In the genomic region with DNA sequence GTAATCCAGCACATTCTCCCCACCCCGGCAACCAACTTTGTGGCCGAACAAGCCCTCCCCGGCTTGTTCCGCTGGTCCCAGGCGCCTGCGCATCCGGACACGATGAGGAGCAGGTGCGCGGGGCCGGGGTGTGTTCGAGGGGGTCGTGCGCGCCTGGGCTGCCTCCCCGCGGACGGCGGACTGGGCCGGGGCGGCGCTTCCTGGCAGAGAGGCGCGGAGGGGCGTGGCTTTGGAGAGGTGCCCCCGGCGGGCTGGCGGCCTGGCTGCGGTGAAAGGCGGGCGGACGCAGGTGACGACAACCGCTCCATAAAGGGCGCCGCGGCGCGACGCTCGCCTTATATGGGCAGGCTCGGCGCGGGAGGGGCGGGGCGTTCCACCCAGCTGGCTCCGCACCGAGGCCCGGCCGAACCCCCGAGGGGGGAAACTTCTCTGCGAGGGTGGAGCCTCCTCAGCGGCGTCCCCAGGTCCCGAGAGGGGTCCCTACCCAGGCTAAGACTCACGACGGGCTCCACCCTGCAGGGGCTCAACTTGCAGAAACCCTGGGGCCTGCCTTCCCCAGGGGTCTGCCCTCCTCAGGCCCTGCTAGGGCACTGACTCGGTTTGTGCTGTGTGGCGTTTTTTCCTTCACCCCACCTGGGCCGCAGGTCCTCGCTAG, we compare ENCODE assay signal across 1 cellular context.
TF ChIP-seq lines count a peak whose summit lies in the region.

No MANE protein-coding gene starts in this region.

TF ChIP-seq in HEK293, 187 proteins besides CTCF, POLR2A, EP300 and RAD21 (continued from another document):
- TF ChIP-seq, protein P1, sequence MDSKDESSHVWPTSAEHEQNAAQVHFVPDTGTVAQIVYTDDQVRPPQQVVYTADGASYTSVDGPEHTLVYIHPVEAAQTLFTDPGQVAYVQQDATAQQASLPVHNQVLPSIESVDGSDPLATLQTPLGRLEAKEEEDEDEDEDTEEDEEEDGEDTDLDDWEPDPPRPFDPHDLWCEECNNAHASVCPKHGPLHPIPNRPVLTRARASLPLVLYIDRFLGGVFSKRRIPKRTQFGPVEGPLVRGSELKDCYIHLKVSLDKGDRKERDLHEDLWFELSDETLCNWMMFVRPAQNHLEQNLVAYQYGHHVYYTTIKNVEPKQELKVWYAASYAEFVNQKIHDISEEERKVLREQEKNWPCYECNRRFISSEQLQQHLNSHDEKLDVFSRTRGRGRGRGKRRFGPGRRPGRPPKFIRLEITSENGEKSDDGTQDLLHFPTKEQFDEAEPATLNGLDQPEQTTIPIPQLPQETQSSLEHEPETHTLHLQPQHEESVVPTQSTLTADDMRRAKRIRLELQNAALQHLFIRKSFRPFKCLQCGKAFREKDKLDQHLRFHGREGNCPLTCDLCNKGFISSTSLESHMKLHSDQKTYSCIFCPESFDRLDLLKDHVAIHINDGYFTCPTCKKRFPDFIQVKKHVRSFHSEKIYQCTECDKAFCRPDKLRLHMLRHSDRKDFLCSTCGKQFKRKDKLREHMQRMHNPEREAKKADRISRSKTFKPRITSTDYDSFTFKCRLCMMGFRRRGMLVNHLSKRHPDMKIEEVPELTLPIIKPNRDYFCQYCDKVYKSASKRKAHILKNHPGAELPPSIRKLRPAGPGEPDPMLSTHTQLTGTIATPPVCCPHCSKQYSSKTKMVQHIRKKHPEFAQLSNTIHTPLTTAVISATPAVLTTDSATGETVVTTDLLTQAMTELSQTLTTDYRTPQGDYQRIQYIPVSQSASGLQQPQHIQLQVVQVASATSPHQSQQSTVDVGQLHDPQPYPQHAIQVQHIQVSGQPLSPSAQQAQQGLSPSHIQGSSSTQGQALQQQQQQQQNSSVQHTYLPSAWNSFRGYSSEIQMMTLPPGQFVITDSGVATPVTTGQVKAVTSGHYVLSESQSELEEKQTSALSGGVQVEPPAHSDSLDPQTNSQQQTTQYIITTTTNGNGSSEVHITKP (tag by site-specific recombination; IDR thresholded peaks at IDR 0.05) = peak; percentile 77
- TF ChIP-seq ZNF112 (tag by site-specific recombination; IDR thresholded peaks at IDR 0.05) (no peak), ZNF350 (tag by site-specific recombination; IDR thresholded peaks at IDR 0.05) (no peak)
